In the genomic region with DNA sequence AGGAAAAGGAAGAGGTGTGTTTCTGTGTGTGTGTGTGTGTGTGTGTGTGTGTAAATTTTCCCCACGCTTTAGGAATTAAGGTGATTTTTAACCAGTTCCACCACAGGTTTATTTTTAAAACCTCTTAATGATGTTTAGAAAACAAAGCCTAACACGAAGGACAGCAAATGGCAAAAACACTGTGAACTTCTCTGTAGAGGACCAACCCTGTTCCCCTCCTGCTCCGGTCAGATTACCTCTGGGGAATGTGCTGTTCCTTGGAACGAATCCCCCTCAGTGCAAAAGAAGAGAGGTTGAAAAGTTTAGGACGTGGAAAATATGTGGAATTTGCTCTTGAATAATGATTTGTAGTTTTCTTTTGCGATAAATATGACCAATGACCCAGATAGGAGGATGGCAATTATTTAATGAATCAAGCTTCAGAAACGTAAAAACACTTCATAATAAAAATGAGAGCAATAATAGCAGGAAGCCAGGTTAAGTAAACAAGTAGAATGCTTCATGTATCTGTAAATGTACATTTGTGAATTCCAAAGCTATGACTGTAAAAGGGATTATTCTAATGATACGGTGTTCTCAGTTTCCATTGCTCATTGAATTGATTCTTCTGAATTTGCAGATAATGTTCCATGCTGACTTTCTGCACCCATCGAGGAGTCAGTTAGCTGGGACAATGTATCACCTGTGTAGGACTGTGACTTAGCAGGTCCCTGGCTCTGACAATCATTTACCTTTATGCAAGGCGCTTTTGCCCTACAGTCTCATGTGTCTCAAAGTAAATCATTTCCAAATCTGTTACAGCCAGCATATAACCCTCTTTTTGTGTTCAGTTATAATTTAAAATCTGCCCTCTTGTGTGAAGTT, we compare ENCODE assay signal across 1 cellular context.
TF ChIP-seq lines count a peak whose summit lies in the region.

No MANE protein-coding gene starts in this region.

TF ChIP-seq in H1, 55 proteins besides CTCF, POLR2A, EP300 and RAD21 (continued from another document):
- TF ChIP-seq, protein P1, sequence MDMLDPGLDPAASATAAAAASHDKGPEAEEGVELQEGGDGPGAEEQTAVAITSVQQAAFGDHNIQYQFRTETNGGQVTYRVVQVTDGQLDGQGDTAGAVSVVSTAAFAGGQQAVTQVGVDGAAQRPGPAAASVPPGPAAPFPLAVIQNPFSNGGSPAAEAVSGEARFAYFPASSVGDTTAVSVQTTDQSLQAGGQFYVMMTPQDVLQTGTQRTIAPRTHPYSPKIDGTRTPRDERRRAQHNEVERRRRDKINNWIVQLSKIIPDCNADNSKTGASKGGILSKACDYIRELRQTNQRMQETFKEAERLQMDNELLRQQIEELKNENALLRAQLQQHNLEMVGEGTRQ (IDR thresholded peaks at IDR 0.05; ENCODE audit: low read length): no peak
- no peak for TF ChIP-seq PHF8 (conservative IDR thresholded peaks at IDR 0.05; ENCODE audit: low read depth, low read length)
- TF ChIP-seq JUN (IDR thresholded peaks at IDR 0.05; ENCODE audit: low read depth, low read length): no peak
- TF ChIP-seq RXRA (IDR thresholded peaks at IDR 0.05; ENCODE audit: insufficient read depth, low read depth, low read length): no peak
- TF ChIP-seq SIRT6 (IDR thresholded peaks at IDR 0.05; ENCODE audit: low read length): no peak
- TF ChIP-seq POLR2AphosphoS5 (IDR thresholded peaks at IDR 0.05; ENCODE audit: low read depth, low read length): no peak
- no peak for TF ChIP-seq SP1 (IDR thresholded peaks at IDR 0.05; ENCODE audit: low read depth, low read length)
- TF ChIP-seq POU5F1 (IDR thresholded peaks at IDR 0.05; ENCODE audit: low read depth, low read length): no peak
- no peak for TF ChIP-seq HDAC6 (IDR thresholded peaks at IDR 0.05; ENCODE audit: low read depth, low read length)
- no peak for TF ChIP-seq CBX8 (IDR thresholded peaks at IDR 0.05; ENCODE audit: borderline replicate concordance, low read depth, low read length)
- TF ChIP-seq SUZ12 (IDR thresholded peaks at IDR 0.05; ENCODE audit: low read length): no peak
